ENCODE assay signal across 8 cellular contexts in genomic region chr2:529425-529824, GRCh38.
A peak's percentile ranks its signal among the peaks of the same experiment; 100 is the strongest.
DNase-seq lines count a peak whose midpoint lies in the region; ATAC-seq and TF ChIP-seq lines count a peak whose summit lies in the region.
"Had no signal": no experiment of that assay in that cellular context is flagged by ENCODE, and none has a peak within 500 bp of the region (broad histone marks: within the 10 kb centered on the region; RNA-seq: fewer than 3 reads in every experiment).

No MANE protein-coding gene starts in this region.

- in situ Hi-C loops in GM23248 (cut with MboI) (no loop called here), brain microvascular endothelial cell (cut with HindIII; ENCODE audit: low pct_ligation_motif_present, low sequenced_read_pairs) (no loop called here), transverse colon (cut with MboI; ENCODE audit: low pct_ligation_motif_present in 1 of 4, low pct_unique_long_range_greater_than_20kb in 1 of 4, low sequenced_read_pairs in 3 of 4) (no loop called here)

- H4K20me1 ChIP-seq in GM23248 (ENCODE audit: insufficient read depth) (no peaks in the 10 kb centered on the region), osteoblast (ENCODE audit: insufficient read depth, low read length) (no peaks in the 10 kb centered on the region)

- H3K9me3 ChIP-seq in GM23248 (ENCODE audit: low read depth) (no peaks in the 10 kb centered on the region), osteoblast (ENCODE audit: low read depth, low read length) (no peaks in the 10 kb centered on the region), transverse colon (peaks cover 2 to 11% of the 10 kb centered on the region in 2 donors)

- intact Hi-C loops in transverse colon (cut with DNase I; ENCODE audit: low total_unique reads): no loop called here

- DNase-seq in GM23248: peak; percentile 44
- peak; percentile 55 for DNase-seq in NCI-H2029 treated with DMSO at 0.1 percent for 48 hours (lab: John Stamatoyannopoulos, UW)
- peak; percentile 33 for DNase-seq in brain microvascular endothelial cell
- DNase-seq in osteoblast (ENCODE audit: insufficient read length, low spot score, missing footprints): no peak
- no peak for DNase-seq in hypothalamus (lab: John Stamatoyannopoulos, UW)
- DNase-seq in transverse colon: no peak

- no peak overlapping the region for H3K4me3 ChIP-seq in GM23248
- H3K4me3 ChIP-seq in brain microvascular endothelial cell (ENCODE audit: low read depth, low read length): no peak overlapping the region
- H3K4me3 ChIP-seq in osteoblast (ENCODE audit: insufficient read depth, low read length): no peak overlapping the region
- H3K4me3 ChIP-seq in transverse colon: no peak overlapping the region
- H3K4me3 ChIP-seq: thoracic aorta had no signal

- no peaks in the 10 kb centered on the region for H3K27me3 ChIP-seq in GM23248 (replicated peaks; ENCODE audit: insufficient read depth)
- H3K27me3 ChIP-seq in brain microvascular endothelial cell (replicated peaks): no peaks in the 10 kb centered on the region
- no peaks in the 10 kb centered on the region for H3K27me3 ChIP-seq in osteoblast (ENCODE audit: insufficient read depth, low read length)
- no peaks in the 10 kb centered on the region for H3K27me3 ChIP-seq in transverse colon

- H3K9ac ChIP-seq in GM23248: no peak overlapping the region

- H3K27ac ChIP-seq in GM23248: no peak overlapping the region
- H3K27ac ChIP-seq in brain microvascular endothelial cell: no peak overlapping the region
- H3K27ac ChIP-seq in osteoblast (ENCODE audit: low read depth, low read length): no peak overlapping the region
- no peak overlapping the region for H3K27ac ChIP-seq in transverse colon
- H3K27ac ChIP-seq: thoracic aorta had no signal

- H3K36me3 ChIP-seq in GM23248 (ENCODE audit: low read depth): no peaks in the 10 kb centered on the region
- H3K36me3 ChIP-seq in brain microvascular endothelial cell (replicated peaks): no peaks in the 10 kb centered on the region
- H3K36me3 ChIP-seq in osteoblast (ENCODE audit: insufficient read depth, low read length): no peaks in the 10 kb centered on the region
- H3K36me3 ChIP-seq in transverse colon: no peaks in the 10 kb centered on the region
- H3K36me3 ChIP-seq: thoracic aorta had no signal

- 0 to 5% methylated on average over 2 of the region's 2 CpGs for WGBS in GM23248 (ENCODE audit: low coverage in 1 of 2, low lambda C conversion rate in 2 of 2, missing lambda C conversion rate in 2 of 2), 2 experiments
- 0 to 2% methylated on average over 2 of the region's 2 CpGs for whole genome bisulfite sequencing in transverse colon (ENCODE audit: low coverage in 1 of 2), 2 donors

- H3K9me2 ChIP-seq in GM23248 (ENCODE audit: insufficient read depth): no peaks in the 10 kb centered on the region

- no peak for ATAC-seq in HG02642 (IDR thresholded peaks at IDR 0.05; ENCODE audit: poor library complexity, unreplicated experiment)

- no peak overlapping the region for H2AFZ ChIP-seq in GM23248
- H2AFZ ChIP-seq in osteoblast (ENCODE audit: low read length): no peak overlapping the region

- no peak overlapping the region for H3K4me2 ChIP-seq in GM23248 (ENCODE audit: unreplicated experiment)
- no peak overlapping the region for H3K4me2 ChIP-seq in osteoblast (ENCODE audit: insufficient read depth, low read length)

- TF ChIP-seq CTCF in brain microvascular endothelial cell (IDR thresholded peaks at IDR 0.05; ENCODE audit: low read depth, low read length, missing control alignments): peak; percentile 19
- TF ChIP-seq CTCF in osteoblast (IDR thresholded peaks at IDR 0.05; ENCODE audit: extremely low read depth, low read depth, low read length): peak; percentile 27
- peak in 1 of 5 experiments; percentile 10 for TF ChIP-seq CTCF in transverse colon (IDR thresholded peaks at IDR 0.05)

- H3F3A ChIP-seq in GM23248 (ENCODE audit: insufficient read depth): no peaks in the 10 kb centered on the region

- TF ChIP-seq EP300 in transverse colon (IDR thresholded peaks at IDR 0.05; ENCODE audit: low read depth): no peak

- H3K79me2 ChIP-seq in GM23248 (ENCODE audit: insufficient read depth): no peaks in the 10 kb centered on the region
- H3K79me2 ChIP-seq in osteoblast (ENCODE audit: insufficient read depth, low read length): no peaks in the 10 kb centered on the region

- no peak for TF ChIP-seq POLR2A in transverse colon (IDR thresholded peaks at IDR 0.05)

- H3K4me1 ChIP-seq in GM23248 (ENCODE audit: insufficient read depth): no peaks in the 10 kb centered on the region
- H3K4me1 ChIP-seq in osteoblast (ENCODE audit: insufficient read depth, low read length): no peaks in the 10 kb centered on the region
- no peaks in the 10 kb centered on the region for H3K4me1 ChIP-seq in transverse colon

Comparison
In these comparisons a context has a peak if more than half of its experiments do, and no peak if none do; other contexts are left out.
1. DNase-seq: peak in GM23248 (single experiment), NCI-H2029 treated with DMSO at 0.1 percent for 48 hours (single experiment) and brain microvascular endothelial cell (single experiment); none in osteoblast (single experiment), hypothalamus (0 of 51) and transverse colon (single experiment).